15 cellular contexts compared by ENCODE assay signal in genomic region chr20:22374678-22375590, GRCh38.
DNase-seq lines count a peak whose midpoint lies in the region; TF ChIP-seq lines count a peak whose summit lies in the region.
"Had no signal": no experiment of that assay in that cellular context is flagged by ENCODE, and none has a peak within 500 bp of the region (broad histone marks: within the 10 kb centered on the region; RNA-seq: fewer than 3 reads in every experiment).

No MANE protein-coding gene starts in this region.

- peaks cover 64% of the 10 kb centered on the region for H3K4me1 ChIP-seq in BLaER1
- H3K4me1 ChIP-seq in OCI-LY7 (ENCODE audit: insufficient read depth, low read length, poor library complexity, severe bottlenecking), result peaks cover 35% of the 10 kb centered on the region
- H3K4me1 ChIP-seq in fibroblast of lung (ENCODE audit: control insufficient read depth, extremely low read depth, insufficient read depth, low read length), result no peaks in the 10 kb centered on the region
- H3K4me1 ChIP-seq in Karpas-422 (ENCODE audit: low read length), result peaks cover 7% of the 10 kb centered on the region

- no peaks in the 10 kb centered on the region for H4K20me1 ChIP-seq in BLaER1
- H4K20me1 ChIP-seq in OCI-LY7 (ENCODE audit: insufficient read depth, low read length), result no peaks in the 10 kb centered on the region
- H4K20me1 ChIP-seq in fibroblast of lung (ENCODE audit: control insufficient read depth, extremely low read depth, insufficient read depth, low read length), result no peaks in the 10 kb centered on the region
- H4K20me1 ChIP-seq in Karpas-422 (ENCODE audit: insufficient read depth, low read depth, low read length), result no peaks in the 10 kb centered on the region

- peak overlapping the region; percentile 29 for H3K4me2 ChIP-seq in BLaER1
- peak overlapping the region; percentile 31; the same call in 1 of the 2 replicates for H3K4me2 ChIP-seq in OCI-LY7 (ENCODE audit: low read length)
- no peak overlapping the region for H3K4me2 ChIP-seq in fibroblast of lung (ENCODE audit: extremely low read depth, insufficient read depth, low read length)
- H3K4me2 ChIP-seq in Karpas-422 (ENCODE audit: low read depth, low read length, poor library complexity, severe bottlenecking), result no peak overlapping the region

- no TSS peak for BruUV-seq in OCI-LY7 (replicated peaks; lab: Mats Ljungman, UMichigan)

- 0 out of 2 replicates have a peak overlapping the region, but pooled peaks have one; percentile 13 for H2AFZ ChIP-seq in OCI-LY7 (ENCODE audit: low read length)
- H2AFZ ChIP-seq in fibroblast of lung (ENCODE audit: low read length), result no peak overlapping the region
- H2AFZ ChIP-seq in Karpas-422 (ENCODE audit: low read length), result no peak overlapping the region

- H3K27ac ChIP-seq in BLaER1, result no peak overlapping the region
- no peak overlapping the region for H3K27ac ChIP-seq in OCI-LY7 (ENCODE audit: low read depth, low read length, poor library complexity, severe bottlenecking)
- no peak overlapping the region for H3K27ac ChIP-seq in fibroblast of lung (ENCODE audit: insufficient read depth, low read length)
- H3K27ac ChIP-seq in Karpas-422 (ENCODE audit: low read length), result no peak overlapping the region
- H3K27ac ChIP-seq: cardiac muscle cell had no signal

- no peak overlapping the region for H3K9ac ChIP-seq in BLaER1
- no peak overlapping the region for H3K9ac ChIP-seq in fibroblast of lung (ENCODE audit: insufficient read depth, low read length)
- H3K9ac ChIP-seq in Karpas-422 (ENCODE audit: low read length), result no peak overlapping the region

- H3K79me2 ChIP-seq in OCI-LY7 (ENCODE audit: insufficient read depth, low read depth, low read length), result no peaks in the 10 kb centered on the region
- no peaks in the 10 kb centered on the region for H3K79me2 ChIP-seq in fibroblast of lung (ENCODE audit: control insufficient read depth, insufficient read depth, low read length)
- no peaks in the 10 kb centered on the region for H3K79me2 ChIP-seq in Karpas-422 (ENCODE audit: low read length)

- no peak overlapping the region for H3K4me3 ChIP-seq in BLaER1
- H3K4me3 ChIP-seq in OCI-LY7 (ENCODE audit: low read depth, low read length, poor library complexity, severe bottlenecking), result no peak overlapping the region
- no peak overlapping the region for H3K4me3 ChIP-seq in fibroblast of lung (replicated peaks in 1 of 4; ENCODE audit: control extremely low read depth in 1 of 4, insufficient read depth in 1 of 4, low read depth in 3 of 4, low read length in 4 of 4)
- no peak overlapping the region for H3K4me3 ChIP-seq in Karpas-422 (ENCODE audit: low read length)
- H3K4me3 ChIP-seq: cardiac muscle cell had no signal

- no peak for TF ChIP-seq CTCF in OCI-LY7 (conservative IDR thresholded peaks at IDR 0.05; ENCODE audit: low read length)
- TF ChIP-seq CTCF in fibroblast of lung (conservative IDR thresholded peaks at IDR 0.05 in 1 of 2, IDR thresholded peaks at IDR 0.05 in 1 of 2; ENCODE audit: low read depth in 1 of 2, low read length in 2 of 2), result no peak

- H3K9me2 ChIP-seq in OCI-LY7 (ENCODE audit: insufficient read depth, low read length) (no peaks in the 10 kb centered on the region), Karpas-422 (replicated peaks; ENCODE audit: insufficient read depth, low read length) (no peaks in the 10 kb centered on the region)

- POLR2A ChIA-PET in OCI-LY7 (lab: Charles Lee), result no interaction called here

- H3K9me3 ChIP-seq in BLaER1 (no peaks in the 10 kb centered on the region), OCI-LY7 (ENCODE audit: low read length) (no peaks in the 10 kb centered on the region), fibroblast of lung (ENCODE audit: control insufficient read depth, insufficient read depth, low read depth, low read length) (no peaks in the 10 kb centered on the region), Karpas-422 (ENCODE audit: low read length) (no peaks in the 10 kb centered on the region)

- DNase-seq in MV-4-11 (lab: John Stamatoyannopoulos, UW), result peak; percentile 47
- DNase-seq in OCI-LY7 (ENCODE audit: low spot score), result peak; percentile 50
- DNase-seq in fibroblast of lung (ENCODE audit: low read depth in 2 of 2), result peak; percentile 24 to 60
- no peak for DNase-seq in stimulated activated CD4-positive, alpha-beta T cell treated with anti-CD3 and anti-CD28 coated beads, Interleukin-12 subunit alpha, Interleukin-12 subunit beta, amount 100 ng/mL, for 4 hours
- DNase-seq in Karpas-422, result no peak
- DNase-seq in NCI-H446 (lab: John Stamatoyannopoulos, UW), result no peak
- DNase-seq in activated CD4-positive, alpha-beta T cell treated with anti-CD3 and anti-CD28 coated beads, Interleukin-2, amount 50 U/mL, for 48 hours, result no peak
- DNase-seq: erythroblast; IMR-90; NCI-H82; stimulated activated CD4-positive, alpha-beta T cell treated with anti-CD3 and anti-CD28 coated beads, Interleukin-4, amount 100 ng/mL, for 24 hours; stimulated activated naive CD4-positive, alpha-beta T cell treated with Interleukin-2 at 50 U/mL for 16 hours; T-helper 1 cell had no signal

- no peaks in the 10 kb centered on the region for H3K36me3 ChIP-seq in BLaER1
- H3K36me3 ChIP-seq in OCI-LY7 (ENCODE audit: insufficient read depth, low read length), result no peaks in the 10 kb centered on the region
- no peaks in the 10 kb centered on the region for H3K36me3 ChIP-seq in fibroblast of lung (ENCODE audit: control insufficient read depth, insufficient read depth, low read length)
- no peaks in the 10 kb centered on the region for H3K36me3 ChIP-seq in Karpas-422 (ENCODE audit: insufficient read depth, low read length)
- H3K36me3 ChIP-seq: cardiac muscle cell had no signal

- H3K27me3 ChIP-seq in BLaER1, result no peaks in the 10 kb centered on the region
- H3K27me3 ChIP-seq in fibroblast of lung (ENCODE audit: control insufficient read depth, insufficient read depth, low read length), result no peaks in the 10 kb centered on the region
- H3K27me3 ChIP-seq in Karpas-422 (ENCODE audit: low read length), result no peaks in the 10 kb centered on the region

- intact Hi-C loops in OCI-LY7 (cut with micrococcal nuclease; ENCODE audit: unreplicated experiment), result no loop called here

- CTCF ChIA-PET in OCI-LY7 (lab: Charles Lee; ENCODE audit: unreplicated experiment), result no interaction called here

Comparison
In these comparisons a context has a peak if more than half of its experiments do, and no peak if none do; other contexts are left out.
1. H3K4me2 ChIP-seq: peak in BLaER1 (single experiment) and OCI-LY7 (single experiment); none in fibroblast of lung (single experiment) and Karpas-422 (single experiment).
2. DNase-seq: peak in MV-4-11 (single experiment), OCI-LY7 (single experiment) and fibroblast of lung (2 of 2); none in stimulated activated CD4-positive, alpha-beta T cell treated with anti-CD3 and anti-CD28 coated beads, Interleukin-12 subunit alpha, Interleukin-12 subunit beta, amount 100 ng/mL, for 4 hours (single experiment), Karpas-422 (single experiment), NCI-H446 (0 of 2) and activated CD4-positive, alpha-beta T cell treated with anti-CD3 and anti-CD28 coated beads, Interleukin-2, amount 50 U/mL, for 48 hours (0 of 2).